ENCODE assay signal across 13 cellular contexts in genomic region chr2:205959528-205959927, GRCh38.
DNase-seq lines count a peak whose midpoint lies in the region; ATAC-seq and TF ChIP-seq lines count a peak whose summit lies in the region.
"Had no signal": no experiment of that assay in that cellular context is flagged by ENCODE, and none has a peak within 500 bp of the region (broad histone marks: within the 10 kb centered on the region; RNA-seq: fewer than 3 reads in every experiment).

No MANE protein-coding gene starts in this region.

- intact Hi-C loops in cardiac septum (cut with DNase I) = no loop called here
- intact Hi-C loops in left cardiac atrium (cut with DNase I) = no loop called here

- no peaks in the 10 kb centered on the region for H3K9me3 ChIP-seq in upper lobe of left lung
- H3K9me3 ChIP-seq: BLaER1 treated with 17β-estradiol and CSF1 and Interleukin-3, amounts not matched to agents 10 nM and 100 nM had no signal

- ATAC-seq in left cardiac atrium (no peak), upper lobe of left lung (ENCODE audit: low FRiP score in 2 of 2) (no peak), GM21515 (IDR thresholded peaks at IDR 0.05; ENCODE audit: unreplicated experiment) (no peak)
- ATAC-seq: HCT116 had no signal

- whole genome bisulfite sequencing in upper lobe of left lung, 2 donors = 93% methylated on average over 9 of the region's 9 CpGs

- H3K36me3 ChIP-seq in upper lobe of left lung (no peaks in the 10 kb centered on the region), brain microvascular endothelial cell (replicated peaks) (no peaks in the 10 kb centered on the region)
- H3K36me3 ChIP-seq: BLaER1 treated with 17β-estradiol and CSF1 and Interleukin-3, amounts not matched to agents 10 nM and 100 nM had no signal

- H3K27ac ChIP-seq in upper lobe of left lung (no peak overlapping the region), brain microvascular endothelial cell (no peak overlapping the region)
- H3K27ac ChIP-seq: BLaER1 treated with 17β-estradiol and CSF1 and Interleukin-3, amounts not matched to agents 10 nM and 100 nM; HL-60 had no signal

- H3K27me3 ChIP-seq in upper lobe of left lung (no peaks in the 10 kb centered on the region), brain microvascular endothelial cell (replicated peaks) (no peaks in the 10 kb centered on the region)
- H3K27me3 ChIP-seq: BLaER1 treated with 17β-estradiol and CSF1 and Interleukin-3, amounts not matched to agents 10 nM and 100 nM had no signal

- TF ChIP-seq EP300 in upper lobe of left lung (IDR thresholded peaks at IDR 0.05) = no peak

- no peak overlapping the region for H3K4me3 ChIP-seq in upper lobe of left lung
- no peak overlapping the region for H3K4me3 ChIP-seq in brain microvascular endothelial cell (ENCODE audit: low read depth, low read length)
- H3K4me3 ChIP-seq: BLaER1 treated with 17β-estradiol and CSF1 and Interleukin-3, amounts not matched to agents 10 nM and 100 nM had no signal

- TF ChIP-seq CTCF in upper lobe of left lung (IDR thresholded peaks at IDR 0.05) = no peak
- no peak for TF ChIP-seq CTCF in brain microvascular endothelial cell (IDR thresholded peaks at IDR 0.05; ENCODE audit: low read depth, low read length, missing control alignments)

- H3K4me1 ChIP-seq in upper lobe of left lung = no peaks in the 10 kb centered on the region

- TF ChIP-seq POLR2A in upper lobe of left lung (IDR thresholded peaks at IDR 0.05) = no peak

- DNase-seq in cardiac septum (ENCODE audit: low spot score) (peak; percentile 14), left cardiac atrium (no peak), SK-MEL-5 (ENCODE audit: low read depth, low spot score) (peak; percentile 24), epidermal melanocyte (ENCODE audit: insufficient read length, low spot score) (peak; percentile 27), upper lobe of left lung (no peak), brain microvascular endothelial cell (no peak)
- DNase-seq: ACHN; CD4-positive, CD25-positive, alpha-beta regulatory T cell; DMS 273 treated with DMSO at 0.1 percent for 48 hours had no signal

- in situ Hi-C loops in SK-MEL-5 (cut with HindIII; ENCODE audit: low pct_unique_long_range_greater_than_20kb, low sequenced_read_pairs) (no loop called here), brain microvascular endothelial cell (cut with HindIII; ENCODE audit: low pct_ligation_motif_present, low sequenced_read_pairs) (no loop called here)

Comparison
In these comparisons a context has a peak if more than half of its experiments do, and no peak if none do; other contexts are left out.
1. DNase-seq: peak in cardiac septum (single experiment), SK-MEL-5 (single experiment) and epidermal melanocyte (single experiment); none in left cardiac atrium (single experiment), upper lobe of left lung (0 of 2) and brain microvascular endothelial cell (single experiment).